Comparison of ENCODE assay signal across 9 cellular contexts in genomic region chr20:38748863-38749153, GRCh38. TPM values are rescaled to one million over a fixed set of nuclear protein-coding genes. Genes with fewer than 3 reads are reported as not detected.
DNase-seq lines count a peak whose midpoint lies in the region; ATAC-seq and TF ChIP-seq lines count a peak whose summit lies in the region.
"Had no signal": no experiment of that assay in that cellular context is flagged by ENCODE, and none has a peak within 500 bp of the region (broad histone marks: within the 10 kb centered on the region; RNA-seq: fewer than 3 reads in every experiment).

No MANE protein-coding gene starts in this region.

- TF ChIP-seq CTCF in BJ (IDR thresholded peaks at IDR 0.05; ENCODE audit: insufficient read depth, low read depth, low read length) (no peak), MM.1S (IDR thresholded peaks at IDR 0.05; ENCODE audit: low read length) (no peak)

- H3F3A ChIP-seq in MM.1S (ENCODE audit: insufficient read depth, low read length) = no peaks in the 10 kb centered on the region

- H3K36me3 ChIP-seq in BJ (ENCODE audit: control insufficient read depth, insufficient read depth, low read length) (0 out of 2 replicates have a peak, but pooled peaks cover 2% of the 10 kb centered on the region), MM.1S (replicated peaks; ENCODE audit: insufficient read depth, low read length) (no peaks in the 10 kb centered on the region), skeletal muscle tissue (ENCODE audit: control insufficient read depth in 3 of 3, insufficient read depth in 3 of 3, low read length in 3 of 3) (peaks cover 3 to 11% (median 4%) of the 10 kb centered on the region in 3 donors)

- POLR2A ChIA-PET in BJ (lab: Charles Lee) = interaction anchor here (0.6 kb wide), 1 partner anchor 633 kb away, joined by 3 read pairs; no protein-coding TSS in a partner anchor

- CTCF ChIA-PET in BJ (lab: Yijun Ruan, JAX) = interaction anchor here (1.0 to 6.7 kb wide), 3 partner anchors 101 to 115 kb away, joined by 3 to 88 read pairs (median 5); no protein-coding TSS in a partner anchor

- H3K9me2 ChIP-seq in MM.1S (replicated peaks; ENCODE audit: insufficient read depth, low read length) = no peaks in the 10 kb centered on the region

- H3K79me2 ChIP-seq in MM.1S (ENCODE audit: low read length) = peaks cover 23% of the 10 kb centered on the region

- no peaks in the 10 kb centered on the region for H4K20me1 ChIP-seq in MM.1S (ENCODE audit: insufficient read depth, low read length)

- H3K4me3 ChIP-seq in BJ (ENCODE audit: low read depth, low read length) (peak overlapping the region; percentile 63), MM.1S (ENCODE audit: low read length) (peak overlapping the region; percentile 90), right cardiac atrium (ENCODE audit: low read length) (peak overlapping the region; percentile 58), skeletal muscle tissue (ENCODE audit: low read length in 3 of 3) (peak overlapping the region; percentile 82 to 95 (median 94))

- intact Hi-C loops in right cardiac atrium (cut with DNase I) = no loop called here

- ATAC-seq in GM21619 (IDR thresholded peaks at IDR 0.05; ENCODE audit: unreplicated experiment) = peak; percentile 22
- ATAC-seq in right cardiac atrium = peak in 1 of 2 donors; percentile 5
- ATAC-seq in GM18907 (IDR thresholded peaks at IDR 0.05; ENCODE audit: unreplicated experiment) = no peak

- H3K9me3 ChIP-seq in MM.1S (replicated peaks; ENCODE audit: insufficient read depth, low read length) (no peaks in the 10 kb centered on the region), right cardiac atrium (ENCODE audit: control insufficient read depth, low read length) (no peaks in the 10 kb centered on the region), skeletal muscle tissue (ENCODE audit: control insufficient read depth in 3 of 3, low read length in 3 of 3) (no peaks in the 10 kb centered on the region)

- H2AFZ ChIP-seq in MM.1S (ENCODE audit: low read length) = peak overlapping the region; percentile 97

- peak overlapping the region; percentile 51; the same call in 1 of the 2 replicates for H3K27ac ChIP-seq in MM.1S (ENCODE audit: low read length)
- H3K27ac ChIP-seq in right cardiac atrium (ENCODE audit: low read length) = peak overlapping the region; percentile 3
- H3K27ac ChIP-seq in skeletal muscle tissue (ENCODE audit: low read depth, low read length) = peak overlapping the region; percentile 87

- peak overlapping the region; percentile 67; the same call in 1 of the 2 replicates for H3K9ac ChIP-seq in MM.1S (ENCODE audit: low read length)
- H3K9ac ChIP-seq in skeletal muscle tissue (ENCODE audit: low read depth in 1 of 3, low read length in 3 of 3) = peak overlapping the region; percentile 88 to 94 (median 91)

- DNase-seq in BJ (ENCODE audit: low read depth) = no peak
- peak; percentile 81 for DNase-seq in MM.1S
- peak; percentile 29 for DNase-seq in activated T-helper 1 cell treated with Interleukin-2 at 50 U/mL for 16 hours (ENCODE audit: low read depth)
- DNase-seq in right cardiac atrium = no peak
- no peak for DNase-seq in kidney tubule cell (ENCODE audit: low spot score)

- H3K27me3 ChIP-seq in BJ (ENCODE audit: control insufficient read depth, insufficient read depth, low read length) (no peaks in the 10 kb centered on the region; the same call in 1 of the 2 replicates), MM.1S (replicated peaks; ENCODE audit: insufficient read depth, low read length) (no peaks in the 10 kb centered on the region), right cardiac atrium (ENCODE audit: control insufficient read depth, insufficient read depth) (no peaks in the 10 kb centered on the region), skeletal muscle tissue (ENCODE audit: control insufficient read depth in 3 of 3, insufficient read depth in 3 of 3, low read length in 3 of 3) (peaks cover 0 to 2% (median 0%) of the 10 kb centered on the region in 3 donors)

- H3K4me1 ChIP-seq in MM.1S (ENCODE audit: low read length) (peaks cover 18% of the 10 kb centered on the region), right cardiac atrium (ENCODE audit: control insufficient read depth, insufficient read depth, low read length) (peaks cover 2% of the 10 kb centered on the region), skeletal muscle tissue (ENCODE audit: control insufficient read depth in 3 of 3, insufficient read depth in 3 of 3, low read length in 3 of 3) (peaks cover 12 to 21% (median 17%) of the 10 kb centered on the region in 3 donors)

- WGBS in right cardiac atrium = 1% methylated on average over 9 of the region's 9 CpGs

- H3K4me2 ChIP-seq in MM.1S (ENCODE audit: low read depth, low read length) = peak overlapping the region; percentile 86

RNA-seq across cellular contexts. Expression of gene ACTR5, which starts 0.5 kb away (rescaled TPM):
- 4.0 and 5.4 TPM in 2 replicates for polyA plus RNA-seq in BJ (2011; rRNA removed)
- polyA minus RNA-seq in BJ (2011; rRNA and poly(A)+ RNA removed) = 2.1 and 3.2 TPM in 2 replicates
- total RNA-seq in right cardiac atrium = 1 to 10 TPM; 3.1 to 3.6 (median 3.4) TPM
- 3.3 TPM for polyA plus RNA-seq in right cardiac atrium
- 7.3 TPM for total RNA-seq in skeletal muscle tissue

RNA-seq across cellular contexts. Expression of gene SLC32A1, which starts 24.5 kb away (rescaled TPM):
- polyA plus RNA-seq in BJ (2011; rRNA removed) = not detected in 2 replicates
- polyA minus RNA-seq in BJ (2011; rRNA and poly(A)+ RNA removed) = not detected in 2 replicates
- not detected for total RNA-seq in right cardiac atrium
- not detected for polyA plus RNA-seq in right cardiac atrium
- total RNA-seq in skeletal muscle tissue = not detected
- total RNA-seq: pulmonary artery endothelial cell had no signal

RNA-seq across cellular contexts. Expression of gene PPP1R16B, which starts 56.7 kb away (rescaled TPM):
- not detected in 2 replicates for polyA plus RNA-seq in BJ (2011; rRNA removed)
- polyA minus RNA-seq in BJ (2011; rRNA and poly(A)+ RNA removed) = not detected in 2 replicates
- total RNA-seq in right cardiac atrium = 1 to 10 TPM; 5.1 to 9.1 (median 7.0) TPM
- polyA plus RNA-seq in right cardiac atrium = 4.9 TPM
- 4.2 TPM for total RNA-seq in skeletal muscle tissue

Comparison
In these comparisons a context has a peak if more than half of its experiments do, and no peak if none do; other contexts are left out.
1. DNase-seq: peak in MM.1S (single experiment) and activated T-helper 1 cell treated with Interleukin-2 at 50 U/mL for 16 hours (single experiment); none in BJ (single experiment), right cardiac atrium (0 of 3) and kidney tubule cell (single experiment).
2. H3K27ac ChIP-seq: peak in every context shown above with its lines; median percentile 87 in skeletal muscle tissue; 51 in MM.1S; 3 in right cardiac atrium.
3. Peak in every context shown above with its lines, with median percentiles within 50 percentile points of each other: H3K4me3 ChIP-seq.